18 cellular contexts compared by ENCODE assay signal in the genomic region with DNA sequence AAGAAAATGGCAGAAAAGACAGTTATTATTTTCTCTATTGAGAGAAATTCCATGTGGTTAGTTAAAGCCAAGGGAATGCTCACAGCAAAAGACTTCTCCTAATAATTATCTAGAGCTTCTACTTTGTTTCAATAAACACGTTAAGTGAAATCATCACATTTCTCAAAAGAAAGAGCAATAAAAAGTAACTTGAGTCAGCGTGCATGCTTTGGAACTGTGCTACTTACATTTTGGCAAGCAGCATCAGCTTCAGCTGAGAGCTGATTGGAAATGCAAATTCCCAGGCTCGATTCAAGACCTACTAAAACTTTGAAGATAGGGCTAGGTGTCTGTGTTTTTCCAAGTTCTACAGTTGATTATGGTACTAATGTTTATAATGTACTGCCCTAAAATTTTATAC.
DNase-seq lines count a peak whose midpoint lies in the region; ATAC-seq, FAIRE-seq and TF ChIP-seq lines count a peak whose summit lies in the region.
"Had no signal": no experiment of that assay in that cellular context is flagged by ENCODE, and none has a peak within 500 bp of the region (broad histone marks: within the 10 kb centered on the region; RNA-seq: fewer than 3 reads in every experiment).

No MANE protein-coding gene starts in this region.

- FAIRE-seq in pancreas (lab: Jason Lieb, UNC), result no peak
- no peak for FAIRE-seq in HepG2 (lab: Jason Lieb, UNC)

- H4K20me1 ChIP-seq in HepG2 (ENCODE audit: insufficient read depth, low read length), result no peaks in the 10 kb centered on the region
- H4K20me1 ChIP-seq: BLaER1 treated with 17β-estradiol and CSF1 and Interleukin-3, amounts not matched to agents 10 nM and 100 nM had no signal

- no peak overlapping the region for H3K9ac ChIP-seq in HepG2 (ENCODE audit: insufficient read depth, low read depth, low read length)
- H3K9ac ChIP-seq: BLaER1 treated with 17β-estradiol and CSF1 and Interleukin-3, amounts not matched to agents 10 nM and 100 nM had no signal

- H3K4me1 ChIP-seq in SJCRH30 (peaks cover 21% of the 10 kb centered on the region; the same call in 1 of the 2 replicates), pancreas (no peaks in the 10 kb centered on the region), HepG2 (ENCODE audit: insufficient read depth, low read length) (no peaks in the 10 kb centered on the region)
- H3K4me1 ChIP-seq: BLaER1 treated with 17β-estradiol and CSF1 and Interleukin-3, amounts not matched to agents 10 nM and 100 nM; suprapubic skin had no signal

- TF ChIP-seq CTCF in pancreas (IDR thresholded peaks at IDR 0.05) (no peak), HepG2 (CRISPR knock-in tag; IDR thresholded peaks at IDR 0.05) (no peak)

- H2AFZ ChIP-seq in HepG2 (ENCODE audit: low read length), result no peak overlapping the region

- TF ChIP-seq EP300 in HepG2 (IDR thresholded peaks at IDR 0.05; ENCODE audit: low read depth in 2 of 2, low read length in 2 of 2) (no peak), HepG2 (CRISPR knock-in tag; IDR thresholded peaks at IDR 0.05; ENCODE audit: borderline replicate concordance) (no peak)

- no peak for TF ChIP-seq POLR2A in HepG2 (IDR thresholded peaks at IDR 0.05; ENCODE audit: insufficient read depth in 1 of 2, low read depth in 2 of 2, low read length in 2 of 2)

- H3K9me3 ChIP-seq in SJCRH30 (replicated peaks) (no peaks in the 10 kb centered on the region), pancreas (no peaks in the 10 kb centered on the region), HepG2 (ENCODE audit: low read length) (no peaks in the 10 kb centered on the region)
- H3K9me3 ChIP-seq: BLaER1 treated with 17β-estradiol and CSF1 and Interleukin-3, amounts not matched to agents 10 nM and 100 nM; suprapubic skin had no signal

- H3K4me2 ChIP-seq in HepG2 (ENCODE audit: low read depth, low read length), result no peak overlapping the region
- H3K4me2 ChIP-seq: BLaER1 treated with 17β-estradiol and CSF1 and Interleukin-3, amounts not matched to agents 10 nM and 100 nM had no signal

- H3K27me3 ChIP-seq in SJCRH30 (no peaks in the 10 kb centered on the region), pancreas (peaks cover 0 to 4% (median 0%) of the 10 kb centered on the region in 4 donors), HepG2 (ENCODE audit: control insufficient read depth in 1 of 2, insufficient read depth in 2 of 2, low read length in 2 of 2) (no peaks in the 10 kb centered on the region)
- H3K27me3 ChIP-seq: BLaER1 treated with 17β-estradiol and CSF1 and Interleukin-3, amounts not matched to agents 10 nM and 100 nM; brain microvascular endothelial cell; suprapubic skin had no signal

- H3K79me2 ChIP-seq in HepG2 (ENCODE audit: insufficient read depth, low read length), result no peaks in the 10 kb centered on the region

- ATAC-seq in pancreas, result peak in 3 of 4 donors; percentile 28 to 54 (median 37)
- no peak for ATAC-seq in GM18511 (IDR thresholded peaks at IDR 0.05; ENCODE audit: unreplicated experiment)
- ATAC-seq in HepG2, result no peak
- ATAC-seq: left ventricle myocardium superior had no signal

- intact Hi-C loops in pancreas (cut with DNase I) (no loop called here), HepG2 (cut with micrococcal nuclease; ENCODE audit: unreplicated experiment) (no loop called here)

- TF ChIP-seq RAD21 in HepG2 (CRISPR knock-in tag; IDR thresholded peaks at IDR 0.05), result no peak

- DNase-seq in DMS 273 (lab: John Stamatoyannopoulos, UW; ENCODE audit: unreplicated experiment) (peak; percentile 64), LHCN-M2 (ENCODE audit: low read depth) (peak; percentile 25), SJCRH30 (peak in 1 of 2 experiments; percentile 1), pancreas (no peak), T-helper 9 cell (no peak), HepG2 (ENCODE audit: low spot score) (no peak)
- DNase-seq: activated CD4-positive, alpha-beta T cell treated with anti-CD3 and anti-CD28 coated beads, Interleukin-2, amount 50 U/mL, for 4 hours; activated naive CD4-positive, alpha-beta T cell treated with anti-CD3 and anti-CD28 coated beads, Interleukin-2, amount 50 U/mL, for 16 hours; activated T-cell treated with anti-CD3 and anti-CD28 coated beads, Interleukin-2, amount 50 U/mL, for 24 hours; brain microvascular endothelial cell; DMS153; left ventricle myocardium superior; NCI-H1930; occipital lobe; stimulated activated CD4-positive, alpha-beta T cell treated with anti-CD3 and anti-CD28 coated beads, Interleukin-4, amount 100 ng/mL, for 24 hours had no signal

- CTCF ChIA-PET in HepG2 (lab: Yijun Ruan, JAX; ENCODE audit: low intra/inter-chr PET ratio, low total read pairs), result no interaction called here

- H3K36me3 ChIP-seq in SJCRH30 (no peaks in the 10 kb centered on the region), pancreas (no peaks in the 10 kb centered on the region), HepG2 (replicated peaks in 1 of 2; ENCODE audit: control insufficient read depth in 1 of 2, insufficient read depth in 2 of 2, low read length in 2 of 2) (no peaks in the 10 kb centered on the region)
- H3K36me3 ChIP-seq: BLaER1 treated with 17β-estradiol and CSF1 and Interleukin-3, amounts not matched to agents 10 nM and 100 nM; brain microvascular endothelial cell; suprapubic skin had no signal

- WGBS in pancreas, 2 donors, result 34 to 42% methylated on average over 3 of the region's 3 CpGs
- 0% methylated on average over 3 of the region's 3 CpGs for WGBS in HepG2 (ENCODE audit: low lambda C conversion rate)

- POLR2A ChIA-PET in HepG2 (lab: Yijun Ruan, JAX), result no interaction called here

- H3K4me3 ChIP-seq in SJCRH30, result no peak overlapping the region
- no peak overlapping the region for H3K4me3 ChIP-seq in pancreas
- no peak overlapping the region for H3K4me3 ChIP-seq in HepG2 (replicated peaks in 1 of 3; ENCODE audit: insufficient read depth in 1 of 3, low read depth in 2 of 3, low read length in 3 of 3)
- H3K4me3 ChIP-seq: BLaER1 treated with 17β-estradiol and CSF1 and Interleukin-3, amounts not matched to agents 10 nM and 100 nM; suprapubic skin had no signal

- BruUV-seq in HepG2 (replicated peaks; lab: Mats Ljungman, UMichigan), result no TSS peak

- in situ Hi-C loops in HepG2 (cut with HindIII; ENCODE audit: extremely low pct_ligation_motif_present, low pct_unique_long_range_greater_than_20kb), result no loop called here

- H3K27ac ChIP-seq in SJCRH30 (peak overlapping the region; percentile 58), pancreas (peak overlapping the region in 1 of 4 donors; percentile 3), HepG2 (ENCODE audit: extremely low read length, insufficient read depth, low read length) (no peak overlapping the region)
- H3K27ac ChIP-seq: BLaER1 treated with 17β-estradiol and CSF1 and Interleukin-3, amounts not matched to agents 10 nM and 100 nM; brain microvascular endothelial cell; suprapubic skin had no signal

TF ChIP-seq in HepG2, 621 proteins besides CTCF, POLR2A, EP300 and RAD21:
- no peak for TF ChIP-seq ASH2L (IDR thresholded peaks at IDR 0.05; ENCODE audit: insufficient read length, low read depth, low read length)
- TF ChIP-seq, protein P1, sequence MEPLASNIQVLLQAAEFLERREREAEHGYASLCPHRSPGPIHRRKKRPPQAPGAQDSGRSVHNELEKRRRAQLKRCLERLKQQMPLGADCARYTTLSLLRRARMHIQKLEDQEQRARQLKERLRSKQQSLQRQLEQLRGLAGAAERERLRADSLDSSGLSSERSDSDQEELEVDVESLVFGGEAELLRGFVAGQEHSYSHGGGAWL (CRISPR knock-in tag; IDR thresholded peaks at IDR 0.05), result no peak
- TF ChIP-seq SMARCE1 (IDR thresholded peaks at IDR 0.05; ENCODE audit: borderline replicate concordance), result no peak
- no peak for TF ChIP-seq YEATS4 (CRISPR knock-in tag; IDR thresholded peaks at IDR 0.05; ENCODE audit: borderline replicate concordance)
- TF ChIP-seq ZBTB42 (CRISPR knock-in tag; IDR thresholded peaks at IDR 0.05), result no peak
- TF ChIP-seq ZNF775 (CRISPR knock-in tag; IDR thresholded peaks at IDR 0.05; ENCODE audit: borderline replicate concordance), result no peak
- no peak for TF ChIP-seq NBN (conservative IDR thresholded peaks at IDR 0.05)
- TF ChIP-seq EZH2 (conservative IDR thresholded peaks at IDR 0.05; ENCODE audit: low read depth, low read length), result no peak
- TF ChIP-seq ZNF83 (CRISPR knock-in tag; IDR thresholded peaks at IDR 0.05; ENCODE audit: borderline replicate concordance), result no peak
- no peak for TF ChIP-seq TRIM24 (CRISPR knock-in tag; IDR thresholded peaks at IDR 0.05)
- TF ChIP-seq POLR2AphosphoS5 (IDR thresholded peaks at IDR 0.05; ENCODE audit: low read depth, low read length), result no peak
- TF ChIP-seq ZSCAN9 (CRISPR knock-in tag; IDR thresholded peaks at IDR 0.05; ENCODE audit: borderline replicate concordance), result no peak
- TF ChIP-seq TBL1XR1 (IDR thresholded peaks at IDR 0.05; ENCODE audit: borderline replicate concordance, low read length, partially characterized antibody), result no peak
- no peak for TF ChIP-seq EED (CRISPR knock-in tag; IDR thresholded peaks at IDR 0.05)

Comparison
In these comparisons a context has a peak if more than half of its experiments do, and no peak if none do; other contexts are left out.
1. DNase-seq: peak in DMS 273 (single experiment) and LHCN-M2 (single experiment); none in pancreas (0 of 6), T-helper 9 cell (single experiment) and HepG2 (single experiment).
2. ATAC-seq: peak in pancreas (3 of 4); none in GM18511 (single experiment) and HepG2 (single experiment).